ENCODE assay signal across 13 cellular contexts in genomic region chr6:72931325-72931903, GRCh38.
DNase-seq lines count a peak whose midpoint lies in the region; ATAC-seq and TF ChIP-seq lines count a peak whose summit lies in the region.
"Had no signal": no experiment of that assay in that cellular context is flagged by ENCODE, and none has a peak within 500 bp of the region (broad histone marks: within the 10 kb centered on the region; RNA-seq: fewer than 3 reads in every experiment).

No MANE protein-coding gene starts in this region.

- dilution Hi-C loops in mammary epithelial cell (cut with HindIII; ENCODE audit: low sequenced_read_pairs): no loop called here

- H3K4me1 ChIP-seq in GM23338 (ENCODE audit: insufficient read depth): 0 out of 2 replicates have a peak, but pooled peaks cover 3% of the 10 kb centered on the region
- no peaks in the 10 kb centered on the region for H3K4me1 ChIP-seq in mammary epithelial cell (ENCODE audit: insufficient read depth, low read length)
- H3K4me1 ChIP-seq in body of pancreas: no peaks in the 10 kb centered on the region
- H3K4me1 ChIP-seq: BLaER1 treated with 17β-estradiol and CSF1 and Interleukin-3, amounts not matched to agents 10 nM and 100 nM had no signal

- H3K9me3 ChIP-seq in mammary epithelial cell (replicated peaks; ENCODE audit: insufficient read depth, low read length) (no peaks in the 10 kb centered on the region), body of pancreas (no peaks in the 10 kb centered on the region)
- H3K9me3 ChIP-seq: BLaER1 treated with 17β-estradiol and CSF1 and Interleukin-3, amounts not matched to agents 10 nM and 100 nM had no signal

- no peaks in the 10 kb centered on the region for H3K9me2 ChIP-seq in GM23338 (ENCODE audit: insufficient read depth)

- WGBS in mammary epithelial cell (ENCODE audit: low coverage, missing lambda C conversion rate): 48% methylated on average over 4 of the region's 4 CpGs
- 62 to 66% methylated on average over 4 of the region's 4 CpGs for WGBS in body of pancreas, 2 donors

- H3K36me3 Mint-ChIP-seq in GM23338 (ENCODE audit: low read depth) (no peaks in the 10 kb centered on the region), WTC11 (no peaks in the 10 kb centered on the region), nephron progenitor cell (ENCODE audit: low read depth) (peaks cover 6% of the 10 kb centered on the region)

- ATAC-seq in GM23338 (peak; percentile 65), WTC11 (peak; percentile 55), GM19463 (IDR thresholded peaks at IDR 0.05; ENCODE audit: unreplicated experiment) (no peak), left lobe of liver (no peak), body of pancreas (no peak)

- peak overlapping the region; percentile 55; the same call in 1 of the 2 replicates for H3K27ac Mint-ChIP-seq in GM23338
- H3K27ac Mint-ChIP-seq in WTC11: no peak overlapping the region; the same call in 1 of the 2 replicates
- peak overlapping the region; percentile 60 for H3K27ac Mint-ChIP-seq in nephron progenitor cell
- H3K27ac Mint-ChIP-seq: CD4-positive, alpha-beta T cell had no signal

- intact Hi-C loops in mammary epithelial cell (cut with micrococcal nuclease): no loop called here
- intact Hi-C loops in body of pancreas (cut with DNase I): no loop called here

- H3K4me1 Mint-ChIP-seq in GM23338 (peaks cover 11% of the 10 kb centered on the region), WTC11 (peaks cover 10% of the 10 kb centered on the region), nephron progenitor cell (peaks cover 52% of the 10 kb centered on the region)

- no peaks in the 10 kb centered on the region for H3F3A ChIP-seq in GM23338 (replicated peaks; ENCODE audit: low read depth)

- in situ Hi-C loops in mammary epithelial cell (cut with MboI; ENCODE audit: low sequenced_read_pairs in 2 of 2): no loop called here

- H3K79me2 ChIP-seq in GM23338 (replicated peaks; ENCODE audit: insufficient read depth): no peaks in the 10 kb centered on the region
- no peaks in the 10 kb centered on the region for H3K79me2 ChIP-seq in mammary epithelial cell (ENCODE audit: insufficient read depth, low read length)

- TF ChIP-seq CTCF in GM23338 (conservative IDR thresholded peaks at IDR 0.05; ENCODE audit: low read depth in 2 of 2): no peak
- no peak for TF ChIP-seq CTCF in WTC11 (IDR thresholded peaks at IDR 0.05)
- TF ChIP-seq CTCF in nephron progenitor cell (IDR thresholded peaks at IDR 0.05): no peak
- no peak for TF ChIP-seq CTCF in mammary epithelial cell (conservative IDR thresholded peaks at IDR 0.05 in 1 of 2, IDR thresholded peaks at IDR 0.05 in 1 of 2; ENCODE audit: extremely low read depth in 1 of 2, insufficient read depth in 1 of 2, low read depth in 1 of 2, low read length in 2 of 2)
- no peak for TF ChIP-seq CTCF in body of pancreas (IDR thresholded peaks at IDR 0.05)

- DNase-seq in GM23338 (ENCODE audit: low spot score) (peak; percentile 40), NCI-H69 (lab: John Stamatoyannopoulos, UW) (peak; percentile 80), WTC11 (ENCODE audit: low spot score) (no peak), nephron progenitor cell (no peak), mammary epithelial cell (no peak), left lobe of liver (ENCODE audit: low spot score) (no peak), body of pancreas (no peak)
- DNase-seq: ACHN; CD4-positive, alpha-beta T cell; DMS79; IMR-90 had no signal

- POLR2A ChIA-PET in WTC11 (lab: Charles Lee): no interaction called here

- H2AFZ ChIP-seq in GM23338: peak overlapping the region; percentile 64
- H2AFZ ChIP-seq in mammary epithelial cell (ENCODE audit: low read depth, low read length): no peak overlapping the region

- H3K27me3 Mint-ChIP-seq in GM23338 (ENCODE audit: insufficient read depth, low read depth, poor library complexity) (no peaks in the 10 kb centered on the region), WTC11 (ENCODE audit: low read depth) (no peaks in the 10 kb centered on the region), nephron progenitor cell (ENCODE audit: low read depth, poor library complexity) (no peaks in the 10 kb centered on the region)
- H3K27me3 Mint-ChIP-seq: CD4-positive, alpha-beta T cell had no signal

- H3K4me2 ChIP-seq in GM23338 (no peak overlapping the region), mammary epithelial cell (ENCODE audit: insufficient read depth, low read depth, low read length) (no peak overlapping the region)
- H3K4me2 ChIP-seq: BLaER1 treated with 17β-estradiol and CSF1 and Interleukin-3, amounts not matched to agents 10 nM and 100 nM had no signal

- H3K9me3 Mint-ChIP-seq in GM23338: no peaks in the 10 kb centered on the region
- no peaks in the 10 kb centered on the region for H3K9me3 Mint-ChIP-seq in WTC11
- H3K9me3 Mint-ChIP-seq in nephron progenitor cell: no peaks in the 10 kb centered on the region
- H3K9me3 Mint-ChIP-seq: CD4-positive, alpha-beta T cell had no signal

- CTCF ChIA-PET in WTC11 (lab: Charles Lee): interaction anchor here (1.0 to 1.2 kb wide), 2 partner anchors 203 to 315 kb away, joined by 3 to 4 read pairs; no protein-coding TSS in a partner anchor
- CTCF ChIA-PET in mammary epithelial cell (lab: Charles Lee; ENCODE audit: low non-redundant PET): no interaction called here

- no peak overlapping the region for H3K27ac ChIP-seq in GM23338 (ENCODE audit: low read depth)
- no peak overlapping the region for H3K27ac ChIP-seq in mammary epithelial cell (ENCODE audit: insufficient read depth, low read depth, low read length)
- no peak overlapping the region for H3K27ac ChIP-seq in body of pancreas
- H3K27ac ChIP-seq: BLaER1 treated with 17β-estradiol and CSF1 and Interleukin-3, amounts not matched to agents 10 nM and 100 nM had no signal

- H3K4me3 ChIP-seq in GM23338 (no peak overlapping the region), mammary epithelial cell (replicated peaks in 1 of 3; ENCODE audit: insufficient read depth in 1 of 3, low read depth in 2 of 3, low read length in 3 of 3) (no peak overlapping the region), body of pancreas (no peak overlapping the region)
- H3K4me3 ChIP-seq: BLaER1 treated with 17β-estradiol and CSF1 and Interleukin-3, amounts not matched to agents 10 nM and 100 nM had no signal

- H3K36me3 ChIP-seq in GM23338 (ENCODE audit: insufficient read depth): no peaks in the 10 kb centered on the region
- no peaks in the 10 kb centered on the region for H3K36me3 ChIP-seq in mammary epithelial cell (ENCODE audit: insufficient read depth, low read length)
- no peaks in the 10 kb centered on the region for H3K36me3 ChIP-seq in body of pancreas (replicated peaks in 1 of 2; ENCODE audit: insufficient read depth in 1 of 2, low read depth in 2 of 2)

- no TSS peak for BruUV-seq in mammary epithelial cell (replicated peaks; lab: Mats Ljungman, UMichigan)

- no peaks in the 10 kb centered on the region for H3K27me3 ChIP-seq in GM23338 (ENCODE audit: insufficient read depth)
- H3K27me3 ChIP-seq in mammary epithelial cell (ENCODE audit: insufficient read depth, low read length): no peaks in the 10 kb centered on the region
- no peaks in the 10 kb centered on the region for H3K27me3 ChIP-seq in body of pancreas
- H3K27me3 ChIP-seq: BLaER1 treated with 17β-estradiol and CSF1 and Interleukin-3, amounts not matched to agents 10 nM and 100 nM had no signal

- H3K4me3 Mint-ChIP-seq in GM23338: no peak overlapping the region
- no peak overlapping the region for H3K4me3 Mint-ChIP-seq in WTC11
- no peak overlapping the region for H3K4me3 Mint-ChIP-seq in nephron progenitor cell
- H3K4me3 Mint-ChIP-seq: CD4-positive, alpha-beta T cell had no signal

- no peak for TF ChIP-seq POLR2A in body of pancreas (IDR thresholded peaks at IDR 0.05)

- no peak overlapping the region for H3K9ac ChIP-seq in mammary epithelial cell (ENCODE audit: insufficient read depth, low read length)
- H3K9ac ChIP-seq: BLaER1 treated with 17β-estradiol and CSF1 and Interleukin-3, amounts not matched to agents 10 nM and 100 nM had no signal

- no peaks in the 10 kb centered on the region for H4K20me1 ChIP-seq in GM23338 (replicated peaks; ENCODE audit: insufficient read depth)
- H4K20me1 ChIP-seq in mammary epithelial cell (ENCODE audit: insufficient read depth, low read length): no peaks in the 10 kb centered on the region

TF ChIP-seq in GM23338, 12 proteins besides CTCF, POLR2A, EP300 and RAD21 (continues in another document):
- TF ChIP-seq ZNF114 (CRISPR knock-in tag; IDR thresholded peaks at IDR 0.05) (no peak), CREB1 (CRISPR knock-in tag; IDR thresholded peaks at IDR 0.05; ENCODE audit: low read depth) (no peak), STAT1 (IDR thresholded peaks at IDR 0.05; ENCODE audit: unreplicated experiment) (no peak), JUNB (IDR thresholded peaks at IDR 0.05; ENCODE audit: unreplicated experiment) (no peak)

TF ChIP-seq in WTC11, 78 proteins besides CTCF, POLR2A, EP300 and RAD21 (continues in another document):
- no peak for TF ChIP-seq TCF7 (CRISPR knock-in tag; IDR thresholded peaks at IDR 0.05; ENCODE audit: low read depth)
- no peak for TF ChIP-seq RORB (CRISPR knock-in tag; IDR thresholded peaks at IDR 0.05)
- TF ChIP-seq AR (CRISPR knock-in tag; IDR thresholded peaks at IDR 0.05): no peak
- TF ChIP-seq SP1 (CRISPR knock-in tag; conservative IDR thresholded peaks at IDR 0.05): no peak
- no peak for TF ChIP-seq HMGA2 (CRISPR knock-in tag; IDR thresholded peaks at IDR 0.05)
- no peak for TF ChIP-seq NFATC4 (CRISPR knock-in tag; IDR thresholded peaks at IDR 0.05)

Comparison
In these comparisons a context has a peak if more than half of its experiments do, and no peak if none do; other contexts are left out.
1. ATAC-seq: peak in GM23338 (single experiment) and WTC11 (single experiment); none in GM19463 (single experiment), left lobe of liver (single experiment) and body of pancreas (single experiment).
2. DNase-seq: peak in GM23338 (single experiment) and NCI-H69 (single experiment); none in WTC11 (single experiment), nephron progenitor cell (single experiment), mammary epithelial cell (single experiment), left lobe of liver (single experiment) and body of pancreas (0 of 4).